Comparison of ENCODE assay signal across 20 cellular contexts in the genomic region with DNA sequence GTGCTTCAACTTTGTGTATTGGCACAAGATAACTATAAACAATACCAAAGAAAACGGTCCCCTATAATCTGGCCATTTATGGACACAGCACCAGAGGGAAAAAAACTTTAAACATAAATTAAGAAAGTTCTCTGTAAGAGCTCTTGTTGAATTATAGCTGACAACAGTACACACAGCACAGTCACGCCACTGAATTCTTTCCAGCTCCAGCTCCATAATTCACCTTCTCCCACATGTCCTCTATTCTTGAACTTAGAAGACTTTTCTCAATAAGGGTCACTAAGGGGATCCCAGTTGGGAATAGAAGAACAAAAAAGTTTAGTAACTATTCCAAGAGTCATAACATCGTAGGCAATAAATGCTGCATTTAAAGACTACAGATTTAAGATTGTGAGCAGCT.
"Had no signal": no experiment of that assay in that cellular context is flagged by ENCODE, and none has a peak within 500 bp of the region (broad histone marks: within the 10 kb centered on the region; RNA-seq: fewer than 3 reads in every experiment).

No MANE protein-coding gene starts in this region.

- H3K27ac ChIP-seq: colonic mucosa, dorsolateral prefrontal cortex, left lung, tibial artery, vagina had no signal

- H3K4me1 ChIP-seq: colonic mucosa, left lung, tibial artery, vagina had no signal

- H3K4me3 ChIP-seq: colonic mucosa, dorsolateral prefrontal cortex, left lung, lung, tibial artery, vagina had no signal

- DNase-seq: activated CD4-positive, alpha-beta memory T cell treated with anti-CD3 and anti-CD28 coated beads for 36 hours; activated CD4-positive, alpha-beta T cell treated with anti-CD3 and anti-CD28 coated beads for 48 hours; activated effector memory CD4-positive, alpha-beta T cell treated with Interleukin-2 at 50 U/mL for 16 hours; activated naive CD4-positive, alpha-beta T cell treated with anti-CD3 and anti-CD28 coated beads for 36 hours; activated naive CD8-positive, alpha-beta T cell treated with anti-CD3 and anti-CD28 coated beads, Interleukin-2, amount 10 ng/mL, durations not matched to agents 7 days and 5 days; activated T-cell treated with anti-CD3 and anti-CD28 coated beads, Interleukin-2, amount 50 U/mL, for 72 hours; amygdala; colonic mucosa; dorsolateral prefrontal cortex; foreskin fibroblast; immature natural killer cell; left lung; occipital lobe; posterior cingulate gyrus; stimulated activated CD4-positive, alpha-beta T cell treated with anti-CD3 and anti-CD28 coated beads, Interleukin-2, amount 100 ng/mL, for 48 hours; stimulated activated CD8-positive, alpha-beta memory T cell treated with anti-CD3 and anti-CD28 coated beads, Interleukin-4, amount 100 ng/mL, for 48 hours; stimulated activated naive B cell treated with anti-CD40 and anti-IgM and Interleukin-4, amounts not matched to agents 10 μg/mL and 1 μg/mL and 100 μg/mL, for 72 hours; tibial artery had no signal

- H3K27me3 ChIP-seq: colonic mucosa, dorsolateral prefrontal cortex, tibial artery, vagina had no signal

- H3K36me3 ChIP-seq: colonic mucosa, left lung, tibial artery, vagina had no signal

- H3K9me3 ChIP-seq: colonic mucosa, left lung, tibial artery, vagina had no signal

- ATAC-seq: activated T-cell treated with anti-CD3 and anti-CD28 coated beads, Interleukin-2, amount 50 U/mL, for 72 hours; left lung; stimulated activated naive B cell treated with anti-CD40 and anti-IgM and Interleukin-4, amounts not matched to agents 10 μg/mL and 1 μg/mL and 100 μg/mL, for 72 hours had no signal
